8 cellular contexts compared by ENCODE assay signal in genomic region chr19:18321729-18322091, GRCh38. TPM values are rescaled to one million over a fixed set of nuclear protein-coding genes. Genes with fewer than 3 reads are reported as not detected.
DNase-seq lines count a peak whose midpoint lies in the region; ATAC-seq, FAIRE-seq and TF ChIP-seq lines count a peak whose summit lies in the region.

No MANE protein-coding gene starts in this region.

- no peaks in the 10 kb centered on the region for H3K27me3 ChIP-seq in A673 (replicated peaks; ENCODE audit: insufficient read depth, low read depth, low read length, poor library complexity)
- no peaks in the 10 kb centered on the region for H3K27me3 ChIP-seq in HUES6 (ENCODE audit: control insufficient read depth, insufficient read depth, low read length)
- no peaks in the 10 kb centered on the region for H3K27me3 ChIP-seq in left lung

- peak overlapping the region; percentile 93 for H3K27ac Mint-ChIP-seq in activated T-helper 1 cell treated with anti-CD3 and anti-CD28 coated beads, Interleukin-12 subunit alpha, Interleukin-12 subunit beta, Interleukin-2, Interleukin-4 antibody, amounts not matched to agents 30 ng/mL and 10 ng/mL and 1 ng/mL, durations not matched to agents 14 hours and 24 hours and 36 hours

- no TSS peak for BruUV-seq in A673 (replicated peaks; lab: Mats Ljungman, UMichigan)

- peak overlapping the region; percentile 95 for H3K4me3 Mint-ChIP-seq in activated T-helper 1 cell treated with anti-CD3 and anti-CD28 coated beads, Interleukin-12 subunit alpha, Interleukin-12 subunit beta, Interleukin-2, Interleukin-4 antibody, amounts not matched to agents 30 ng/mL and 10 ng/mL and 1 ng/mL, durations not matched to agents 14 hours and 24 hours and 36 hours

- H3K4me1 ChIP-seq in A673 (ENCODE audit: insufficient read depth, low read length, poor library complexity, severe bottlenecking) (peaks cover 11% of the 10 kb centered on the region), HUES6 (ENCODE audit: control insufficient read depth, insufficient read depth, low read length) (peaks cover 20% of the 10 kb centered on the region), left lung (peaks cover 32 to 66% of the 10 kb centered on the region in 2 donors)

- H3K27ac ChIP-seq in A673 (ENCODE audit: low read depth, low read length, poor library complexity, severe bottlenecking) (peak overlapping the region; percentile 92), HUES6 (ENCODE audit: low read depth, low read length) (peak overlapping the region; percentile 11; the same call in 1 of the 2 replicates), left lung (peak overlapping the region; percentile 81 to 91)

- intact Hi-C loops in A673 (cut with micrococcal nuclease; ENCODE audit: unreplicated experiment), result loop anchor here (5.0 kb wide), 2 partner anchors 119 to 169 kb away; partner anchors contain the start of genes PIK3R2 and RAB3A
- intact Hi-C loops in activated T-helper 1 cell treated with anti-CD3 and anti-CD28 coated beads, Interleukin-12 subunit alpha, Interleukin-12 subunit beta, Interleukin-2, Interleukin-4 antibody, amounts not matched to agents 30 ng/mL and 10 ng/mL and 1 ng/mL, durations not matched to agents 14 hours and 24 hours and 36 hours (cut with micrococcal nuclease), result loop anchor here (2.0 to 10.0 kb wide), 2 partner anchors 169 to 317 kb away; partner anchors contain the start of genes ARRDC2 and PIK3R2
- intact Hi-C loops in left lung (cut with DNase I), result no loop called here

- peak overlapping the region; percentile 70 for H3K4me3 ChIP-seq in A673 (ENCODE audit: low read depth, low read length, poor library complexity, severe bottlenecking)
- H3K4me3 ChIP-seq in HUES6 (ENCODE audit: low read depth, low read length), result peak overlapping the region; percentile 79
- H3K4me3 ChIP-seq in left lung, result peak overlapping the region in 1 of 2 donors; percentile 81

- H3K36me3 Mint-ChIP-seq in activated T-helper 1 cell treated with anti-CD3 and anti-CD28 coated beads, Interleukin-12 subunit alpha, Interleukin-12 subunit beta, Interleukin-2, Interleukin-4 antibody, amounts not matched to agents 30 ng/mL and 10 ng/mL and 1 ng/mL, durations not matched to agents 14 hours and 24 hours and 36 hours (ENCODE audit: low read depth), result peaks cover 26% of the 10 kb centered on the region

- H3K36me3 ChIP-seq in A673 (ENCODE audit: insufficient read depth, low read length, poor library complexity, severe bottlenecking), result no peaks in the 10 kb centered on the region
- H3K36me3 ChIP-seq in HUES6 (ENCODE audit: control insufficient read depth, insufficient read depth, low read length), result peaks cover 9% of the 10 kb centered on the region; the same call in 1 of the 2 replicates
- no peaks in the 10 kb centered on the region for H3K36me3 ChIP-seq in left lung

- no peaks in the 10 kb centered on the region for H3K27me3 Mint-ChIP-seq in activated T-helper 1 cell treated with anti-CD3 and anti-CD28 coated beads, Interleukin-12 subunit alpha, Interleukin-12 subunit beta, Interleukin-2, Interleukin-4 antibody, amounts not matched to agents 30 ng/mL and 10 ng/mL and 1 ng/mL, durations not matched to agents 14 hours and 24 hours and 36 hours (ENCODE audit: insufficient read depth)

- ATAC-seq in left lung, result no peak
- no peak for ATAC-seq in GM19397 (IDR thresholded peaks at IDR 0.05; ENCODE audit: unreplicated experiment)

- peak overlapping the region; percentile 85 for H3K9ac ChIP-seq in HUES6 (ENCODE audit: low read length)

- TF ChIP-seq CTCF in A673 (conservative IDR thresholded peaks at IDR 0.05; ENCODE audit: low read depth, low read length) (no peak), left lung (IDR thresholded peaks at IDR 0.05) (no peak), D721Med (IDR thresholded peaks at IDR 0.05; ENCODE audit: insufficient read depth, missing control alignments) (no peak)

- no peaks in the 10 kb centered on the region for H3K9me3 Mint-ChIP-seq in activated T-helper 1 cell treated with anti-CD3 and anti-CD28 coated beads, Interleukin-12 subunit alpha, Interleukin-12 subunit beta, Interleukin-2, Interleukin-4 antibody, amounts not matched to agents 30 ng/mL and 10 ng/mL and 1 ng/mL, durations not matched to agents 14 hours and 24 hours and 36 hours

- POLR2A ChIA-PET in A673 (lab: Charles Lee; ENCODE audit: low non-redundant PET), result interaction anchor here (1.1 to 2.5 kb wide), 2 partner anchors 16 to 41 kb away, joined by 4 to 27 read pairs; partner anchors contain the start of gene JUND

- DNase-seq in A673 (ENCODE audit: low spot score), result peak; percentile 40
- DNase-seq in activated T-helper 1 cell treated with anti-CD3 and anti-CD28 coated beads, Interleukin-12 subunit alpha, Interleukin-12 subunit beta, Interleukin-2, Interleukin-4 antibody, amounts not matched to agents 30 ng/mL and 10 ng/mL and 1 ng/mL, durations not matched to agents 14 hours and 24 hours and 36 hours (ENCODE audit: low spot score), result no peak
- no peak for DNase-seq in left lung
- DNase-seq in D721Med (ENCODE audit: insufficient read length, low spot score), result no peak
- no peak for DNase-seq in NCI-H1417 treated with DMSO at 0.1 percent for 48 hours (lab: John Stamatoyannopoulos, UW)
- no peak for DNase-seq in NCI-H2171 (lab: John Stamatoyannopoulos, UW)

- peaks cover 59% of the 10 kb centered on the region for H3K4me1 Mint-ChIP-seq in activated T-helper 1 cell treated with anti-CD3 and anti-CD28 coated beads, Interleukin-12 subunit alpha, Interleukin-12 subunit beta, Interleukin-2, Interleukin-4 antibody, amounts not matched to agents 30 ng/mL and 10 ng/mL and 1 ng/mL, durations not matched to agents 14 hours and 24 hours and 36 hours (ENCODE audit: low read depth)

- no peak for FAIRE-seq in D721Med (lab: Jason Lieb, UNC)

- H3K9me3 ChIP-seq in A673 (ENCODE audit: low read depth, low read length, poor library complexity, severe bottlenecking) (no peaks in the 10 kb centered on the region), HUES6 (ENCODE audit: control insufficient read depth, insufficient read depth, low read depth, low read length) (no peaks in the 10 kb centered on the region), left lung (no peaks in the 10 kb centered on the region)

- CTCF ChIA-PET in A673 (lab: Charles Lee), result interaction anchor here (0.5 to 2.5 kb wide), 7 partner anchors 15 to 452 kb away, joined by 3 to 74 read pairs (median 5); no protein-coding TSS in a partner anchor

RNA-seq across cellular contexts. Expression of gene LSM4, which starts 1.2 kb away (rescaled TPM):
- 252 and 262 TPM in 2 replicates for total RNA-seq in A673 (2021)
- 198 and 200 TPM in 2 replicates for total RNA-seq in activated T-helper 1 cell treated with anti-CD3 and anti-CD28 coated beads, Interleukin-12 subunit alpha, Interleukin-12 subunit beta, Interleukin-2, Interleukin-4 antibody, amounts not matched to agents 30 ng/mL and 10 ng/mL and 1 ng/mL, durations not matched to agents 14 hours and 24 hours and 36 hours
- 100 to 1,000 TPM in 1 of 2 donors, 10 to 100 TPM in 1; 87.8 to 121 TPM for total RNA-seq in left lung

RNA-seq across cellular contexts. Expression of gene PGPEP1, which starts 18.7 kb away (rescaled TPM):
- total RNA-seq in A673 (2021) (15.8 and 23.0 TPM in 2 replicates), left lung (10 to 100 TPM; 36.7 to 39.5 TPM)
- 17.9 and 21.5 TPM in 2 replicates for total RNA-seq in activated T-helper 1 cell treated with anti-CD3 and anti-CD28 coated beads, Interleukin-12 subunit alpha, Interleukin-12 subunit beta, Interleukin-2, Interleukin-4 antibody, amounts not matched to agents 30 ng/mL and 10 ng/mL and 1 ng/mL, durations not matched to agents 14 hours and 24 hours and 36 hours

RNA-seq across cellular contexts. Expression of gene JUND, which starts 40.3 kb away (rescaled TPM):
- 128 and 136 TPM in 2 replicates for total RNA-seq in A673 (2021)
- 431 and 455 TPM in 2 replicates for total RNA-seq in activated T-helper 1 cell treated with anti-CD3 and anti-CD28 coated beads, Interleukin-12 subunit alpha, Interleukin-12 subunit beta, Interleukin-2, Interleukin-4 antibody, amounts not matched to agents 30 ng/mL and 10 ng/mL and 1 ng/mL, durations not matched to agents 14 hours and 24 hours and 36 hours
- 100 to 1,000 TPM; 179 to 232 TPM for total RNA-seq in left lung

RNA-seq across cellular contexts. Expression of gene IQCN, which starts 47.5 kb away (rescaled TPM):
- 10.2 and 12.0 TPM in 2 replicates for total RNA-seq in A673 (2021)
- 2.8 and 3.2 TPM in 2 replicates for total RNA-seq in activated T-helper 1 cell treated with anti-CD3 and anti-CD28 coated beads, Interleukin-12 subunit alpha, Interleukin-12 subunit beta, Interleukin-2, Interleukin-4 antibody, amounts not matched to agents 30 ng/mL and 10 ng/mL and 1 ng/mL, durations not matched to agents 14 hours and 24 hours and 36 hours
- 1 to 10 TPM; 3.0 to 5.8 TPM for total RNA-seq in left lung

Comparison
In these comparisons a context has a peak if more than half of its experiments do, and no peak if none do; other contexts are left out.
1. H3K27ac ChIP-seq: peak in every context shown above with its lines; median percentile 92 in A673; 86 in left lung; 11 in HUES6.
2. intact Hi-C loops: an anchor here in A673 (5.0 kb wide) and activated T-helper 1 cell treated with anti-CD3 and anti-CD28 coated beads, Interleukin-12 subunit alpha, Interleukin-12 subunit beta, Interleukin-2, Interleukin-4 antibody, amounts not matched to agents 30 ng/mL and 10 ng/mL and 1 ng/mL, durations not matched to agents 14 hours and 24 hours and 36 hours (2.0 to 10.0 kb wide); none called in left lung.